In the genomic region with DNA sequence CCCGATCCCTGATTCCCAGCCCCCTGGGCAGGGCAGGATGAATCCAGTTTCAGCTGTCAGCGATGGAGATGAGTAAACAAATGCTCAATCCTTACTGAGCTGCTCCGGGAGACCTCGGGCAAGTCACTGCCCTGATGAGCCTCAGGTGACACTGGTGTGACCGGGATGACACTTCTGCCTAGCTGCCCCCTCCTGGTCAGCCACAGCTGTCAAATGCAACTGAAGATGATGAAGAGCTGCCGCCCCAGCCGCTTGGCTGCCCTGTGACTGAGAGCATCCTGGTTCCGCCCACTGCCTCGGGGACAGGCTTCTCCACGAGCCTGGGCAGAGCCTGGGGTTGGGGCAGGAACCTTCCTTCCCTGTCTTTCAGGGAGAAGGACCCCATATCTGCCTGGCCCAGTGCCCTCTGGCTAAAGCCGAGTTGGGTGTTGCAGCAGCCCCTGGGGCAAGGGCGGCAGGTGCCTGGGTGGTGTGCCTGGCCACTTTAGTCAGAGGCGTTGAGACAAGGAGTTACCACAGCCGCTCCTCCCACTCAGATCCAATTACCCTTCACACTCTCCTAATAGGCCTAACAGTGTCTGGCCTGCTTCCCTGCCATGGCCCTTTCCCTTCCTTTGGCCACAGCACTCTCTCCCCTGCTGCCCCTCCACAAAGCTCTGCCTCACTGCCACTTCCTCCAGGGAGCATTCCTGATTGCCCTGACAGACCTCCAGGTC, we compare ENCODE assay signal across 1 cellular context.
TF ChIP-seq lines count a peak whose summit lies in the region.

No MANE protein-coding gene starts in this region.

TF ChIP-seq in SK-N-SH, 30 proteins besides CTCF, POLR2A, EP300 and RAD21 (continued from another document):
- no peak for TF ChIP-seq GATA2 (CRISPR knock-in tag; IDR thresholded peaks at IDR 0.05)
- TF ChIP-seq SMC3 (IDR thresholded peaks at IDR 0.05; ENCODE audit: low read depth, low read length), result no peak
- TF ChIP-seq EZH2phosphoT487 (IDR thresholded peaks at IDR 0.05; ENCODE audit: borderline replicate concordance, low read depth), result no peak
- TF ChIP-seq TEAD4 (IDR thresholded peaks at IDR 0.05; ENCODE audit: borderline replicate concordance, insufficient read depth), result no peak
- no peak for TF ChIP-seq NRF1 (IDR thresholded peaks at IDR 0.05; ENCODE audit: low read depth, low read length)
- TF ChIP-seq, protein P1, sequence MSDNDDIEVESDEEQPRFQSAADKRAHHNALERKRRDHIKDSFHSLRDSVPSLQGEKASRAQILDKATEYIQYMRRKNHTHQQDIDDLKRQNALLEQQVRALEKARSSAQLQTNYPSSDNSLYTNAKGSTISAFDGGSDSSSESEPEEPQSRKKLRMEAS (IDR thresholded peaks at IDR 0.05; ENCODE audit: low read depth), result no peak
- TF ChIP-seq, protein P2, sequence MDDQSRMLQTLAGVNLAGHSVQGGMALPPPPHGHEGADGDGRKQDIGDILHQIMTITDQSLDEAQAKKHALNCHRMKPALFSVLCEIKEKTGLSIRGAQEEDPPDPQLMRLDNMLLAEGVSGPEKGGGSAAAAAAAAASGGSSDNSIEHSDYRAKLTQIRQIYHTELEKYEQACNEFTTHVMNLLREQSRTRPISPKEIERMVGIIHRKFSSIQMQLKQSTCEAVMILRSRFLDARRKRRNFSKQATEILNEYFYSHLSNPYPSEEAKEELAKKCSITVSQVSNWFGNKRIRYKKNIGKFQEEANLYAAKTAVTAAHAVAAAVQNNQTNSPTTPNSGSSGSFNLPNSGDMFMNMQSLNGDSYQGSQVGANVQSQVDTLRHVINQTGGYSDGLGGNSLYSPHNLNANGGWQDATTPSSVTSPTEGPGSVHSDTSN (IDR thresholded peaks at IDR 0.05), result no peak
